23 cellular contexts compared by ENCODE assay signal in the genomic region with DNA sequence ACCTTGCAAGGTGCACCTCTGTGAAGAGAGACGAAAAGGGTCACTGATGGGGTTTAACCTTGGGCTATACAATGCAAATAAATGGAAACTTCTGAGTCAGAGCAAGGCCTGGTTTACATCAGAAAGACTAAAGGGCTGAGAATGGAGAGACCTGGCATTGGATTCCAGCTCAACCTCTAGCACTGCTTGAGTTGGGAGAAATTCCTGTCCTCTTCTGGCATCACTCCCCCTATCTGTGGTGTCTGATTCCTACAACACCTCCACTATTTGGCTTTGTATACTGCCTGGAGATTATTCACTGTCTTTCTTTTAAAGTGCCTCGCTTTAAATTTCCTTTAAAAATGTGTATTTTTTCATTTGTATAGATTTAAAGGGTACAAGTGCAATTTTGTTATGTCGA.
DNase-seq lines count a peak whose midpoint lies in the region; TF ChIP-seq lines count a peak whose summit lies in the region.
"Had no signal": no experiment of that assay in that cellular context is flagged by ENCODE, and none has a peak within 500 bp of the region (broad histone marks: within the 10 kb centered on the region; RNA-seq: fewer than 3 reads in every experiment).

No MANE protein-coding gene starts in this region.

- no peak overlapping the region for H3K27ac ChIP-seq in A673 (ENCODE audit: low read depth, low read length, poor library complexity, severe bottlenecking)
- H3K27ac ChIP-seq: KMS-11, left ventricle myocardium inferior, upper lobe of left lung had no signal

- BruUV-seq in A673 (replicated peaks; lab: Mats Ljungman, UMichigan) = no TSS peak

- POLR2A ChIA-PET in A673 (lab: Charles Lee; ENCODE audit: low non-redundant PET) = no interaction called here

- H3K9me3 ChIP-seq in A673 (ENCODE audit: low read depth, low read length, poor library complexity, severe bottlenecking) = no peaks in the 10 kb centered on the region
- no peaks in the 10 kb centered on the region for H3K9me3 ChIP-seq in HAP-1
- H3K9me3 ChIP-seq: upper lobe of left lung had no signal

- CTCF ChIA-PET in A673 (lab: Charles Lee) = no interaction called here

- H3K4me3 ChIP-seq in A673 (ENCODE audit: low read depth, low read length, poor library complexity, severe bottlenecking) = no peak overlapping the region
- no peak overlapping the region for H3K4me3 ChIP-seq in H7 (ENCODE audit: insufficient read depth, low read depth, low read length)
- H3K4me3 ChIP-seq in HAP-1 = no peak overlapping the region
- H3K4me3 ChIP-seq in foreskin fibroblast (ENCODE audit: low read depth in 1 of 2, low read length in 2 of 2) = no peak overlapping the region
- H3K4me3 ChIP-seq: left ventricle myocardium inferior, upper lobe of left lung had no signal

- DNase-seq in A673 (ENCODE audit: low spot score) = no peak
- peak; percentile 74 for DNase-seq in H7
- DNase-seq in RKO (ENCODE audit: low spot score) = peak; percentile 3
- peak; percentile 82 for DNase-seq in iPS-NIHi7 (ENCODE audit: extremely low spot score)
- DNase-seq in HAP-1 (ENCODE audit: low spot score in 2 of 2) = no peak
- no peak for DNase-seq in foreskin fibroblast
- DNase-seq in hepatic stellate cell (ENCODE audit: low spot score) = no peak
- DNase-seq in epidermal melanocyte (ENCODE audit: insufficient read length, low spot score) = no peak
- DNase-seq: activated CD4-positive, alpha-beta T cell treated with anti-CD3 and anti-CD28 coated beads for 36 hours; activated CD8-positive, alpha-beta memory T cell treated with anti-CD3 and anti-CD28 coated beads for 24 hours; activated naive CD4-positive, alpha-beta T cell treated with Interleukin-2 at 50 U/mL for 16 hours; activated T-cell treated with anti-CD3 and anti-CD28 coated beads, Interleukin-2, amount 50 U/mL, for 24 hours; CD4-positive, CD25-positive, alpha-beta regulatory T cell; DMS 273 treated with DMSO at 0.1 percent for 48 hours; head of caudate nucleus; left ventricle myocardium inferior; midbrain; NCI-H187; SHP77 treated with DMSO at 0.1 percent for 48 hours; stimulated activated CD8-positive, alpha-beta memory T cell treated with anti-CD3 and anti-CD28 coated beads, Interleukin-4, amount 100 ng/mL, for 48 hours; T-helper 1 cell; upper lobe of left lung had no signal

- H3K4me1 ChIP-seq in A673 (ENCODE audit: insufficient read depth, low read length, poor library complexity, severe bottlenecking) = no peaks in the 10 kb centered on the region
- no peaks in the 10 kb centered on the region for H3K4me1 ChIP-seq in HAP-1
- H3K4me1 ChIP-seq: left ventricle myocardium inferior, upper lobe of left lung had no signal

- H3K36me3 ChIP-seq in A673 (ENCODE audit: insufficient read depth, low read length, poor library complexity, severe bottlenecking) (no peaks in the 10 kb centered on the region), H7 (replicated peaks; ENCODE audit: control insufficient read depth, insufficient read depth, low read length) (no peaks in the 10 kb centered on the region), HAP-1 (replicated peaks) (no peaks in the 10 kb centered on the region)
- H3K36me3 ChIP-seq: left ventricle myocardium inferior, upper lobe of left lung had no signal

- intact Hi-C loops in A673 (cut with micrococcal nuclease; ENCODE audit: unreplicated experiment) = no loop called here

- no peaks in the 10 kb centered on the region for H3K27me3 ChIP-seq in A673 (replicated peaks; ENCODE audit: insufficient read depth, low read depth, low read length, poor library complexity)
- no peaks in the 10 kb centered on the region for H3K27me3 ChIP-seq in H7 (ENCODE audit: control insufficient read depth, insufficient read depth, low read length)
- 0 out of 2 replicates have a peak, but pooled peaks cover 3% of the 10 kb centered on the region for H3K27me3 ChIP-seq in HAP-1 (ENCODE audit: low read depth)
- H3K27me3 ChIP-seq: upper lobe of left lung had no signal

- TF ChIP-seq CTCF in A673 (conservative IDR thresholded peaks at IDR 0.05; ENCODE audit: low read depth, low read length) = 0 out of 2 replicates have a peak, but pooled peaks have one; percentile 19
- TF ChIP-seq CTCF in foreskin fibroblast (IDR thresholded peaks at IDR 0.05; ENCODE audit: low read depth, low read length) = no peak

- in situ Hi-C loops in HAP-1 (cut with MboI; ENCODE audit: low sequenced_read_pairs) = no loop called here

Comparison
In these comparisons a context has a peak if more than half of its experiments do, and no peak if none do; other contexts are left out.
1. DNase-seq: peak in H7 (single experiment), RKO (single experiment) and iPS-NIHi7 (single experiment); none in A673 (single experiment), HAP-1 (0 of 2), foreskin fibroblast (0 of 2), hepatic stellate cell (single experiment) and epidermal melanocyte (single experiment).